In the genomic region with DNA sequence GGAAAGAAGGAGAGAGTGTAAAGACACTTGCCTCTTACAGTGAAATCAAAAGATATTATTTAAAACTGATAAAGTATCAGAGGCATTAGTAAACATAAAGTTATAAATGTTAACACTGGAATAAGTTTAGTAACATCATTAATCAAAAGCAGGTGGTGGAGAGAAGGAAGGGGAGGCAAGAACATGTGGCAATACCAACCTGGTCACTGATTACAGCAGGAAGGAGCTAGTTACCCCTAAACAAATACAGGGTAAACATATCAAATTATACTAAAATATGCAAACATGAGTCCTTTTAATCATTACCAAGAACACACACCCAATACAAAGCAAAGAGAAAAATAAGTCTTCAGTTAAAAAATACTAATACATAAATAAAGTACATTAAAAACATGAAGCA, we compare ENCODE assay signal across 4 cellular contexts. TPM values are rescaled to one million over a fixed set of nuclear protein-coding genes. Genes with fewer than 3 reads are reported as not detected.
"Had no signal": no experiment of that assay in that cellular context is flagged by ENCODE, and none has a peak within 500 bp of the region (broad histone marks: within the 10 kb centered on the region; RNA-seq: fewer than 3 reads in every experiment).

No MANE protein-coding gene starts in this region.

RNA-seq across cellular contexts. Expression of a gene that starts 25.2 kb away (rescaled TPM):
- total RNA-seq: GM23248, H4, HFFc6 had no signal
- polyA plus RNA-seq: GM23248 had no signal

RNA-seq across cellular contexts. Expression of a gene that starts 25.4 kb away (rescaled TPM):
- total RNA-seq: GM23248, H1, HFFc6 had no signal
- polyA plus RNA-seq: GM23248 had no signal

RNA-seq across cellular contexts. Expression of a gene that starts 43.5 kb away (rescaled TPM):
- total RNA-seq: GM23248, H4 had no signal
- polyA plus RNA-seq: GM23248 had no signal
